In genomic region chr12:51216652-51217051, GRCh38 we compare ENCODE assay signal across 8 cellular contexts. TPM values are rescaled to one million over a fixed set of nuclear protein-coding genes. Genes with fewer than 3 reads are reported as not detected.
DNase-seq lines count a peak whose midpoint lies in the region; ATAC-seq and TF ChIP-seq lines count a peak whose summit lies in the region.

No MANE protein-coding gene starts in this region.

- no peaks in the 10 kb centered on the region for H3K27me3 ChIP-seq in SU-DHL-6 (ENCODE audit: low read length)

- DNase-seq in G401 (ENCODE audit: low spot score) (peak; percentile 48), fibroblast of the aortic adventitia (ENCODE audit: low read depth) (no peak), sciatic nerve (ENCODE audit: low spot score) (no peak), activated gamma-delta T cell treated with Interleukin-2 at 50 U/mL for 16 hours (no peak), SK-N-DZ (ENCODE audit: low spot score) (no peak), omental fat pad (ENCODE audit: low spot score) (no peak)

- no peak overlapping the region for H3K9ac ChIP-seq in SU-DHL-6 (ENCODE audit: low read length)

- H3F3A ChIP-seq in SU-DHL-6 (ENCODE audit: insufficient read depth) = peaks cover 25% of the 10 kb centered on the region

- no peak overlapping the region for H3K27ac ChIP-seq in SU-DHL-6 (ENCODE audit: low read depth, low read length)

- no peak overlapping the region for H3K4me3 ChIP-seq in SU-DHL-6 (ENCODE audit: insufficient read depth, low read length, poor library complexity, severe bottlenecking)
- H3K4me3 ChIP-seq in fibroblast of the aortic adventitia (ENCODE audit: low read depth, low read length) = peak overlapping the region; percentile 78

- H3K9me2 ChIP-seq in SU-DHL-6 (replicated peaks; ENCODE audit: insufficient read depth, low read length) = no peaks in the 10 kb centered on the region

- H3K36me3 ChIP-seq in SU-DHL-6 (ENCODE audit: low read length) = no peaks in the 10 kb centered on the region

- H2AFZ ChIP-seq in SU-DHL-6 (ENCODE audit: low read depth, low read length, severe bottlenecking) = peak overlapping the region; percentile 98

- intact Hi-C loops in sciatic nerve (cut with DNase I) = no loop called here

- no peaks in the 10 kb centered on the region for H3K79me2 ChIP-seq in SU-DHL-6 (ENCODE audit: insufficient read depth, low read length)

- H3K4me2 ChIP-seq in SU-DHL-6 (ENCODE audit: low read depth, low read length, poor library complexity, severe bottlenecking) = peak overlapping the region; percentile 84

- TF ChIP-seq CTCF in SU-DHL-6 (IDR thresholded peaks at IDR 0.05; ENCODE audit: insufficient read depth, low read length, poor library complexity, severe bottlenecking) (no peak), fibroblast of the aortic adventitia (IDR thresholded peaks at IDR 0.05; ENCODE audit: insufficient read depth, low read length) (no peak), omental fat pad (IDR thresholded peaks at IDR 0.05) (no peak)

- in situ Hi-C loops in G401 (cut with HindIII; ENCODE audit: low sequenced_read_pairs) = no loop called here

- ATAC-seq in sciatic nerve (peak; percentile 9), HG02623 (IDR thresholded peaks at IDR 0.05; ENCODE audit: unreplicated experiment) (no peak), omental fat pad (ENCODE audit: low FRiP score) (no peak)

- no peaks in the 10 kb centered on the region for H4K20me1 ChIP-seq in SU-DHL-6 (ENCODE audit: low read depth, low read length)

- no peaks in the 10 kb centered on the region for H3K9me3 ChIP-seq in SU-DHL-6 (ENCODE audit: insufficient read depth, low read length)

RNA-seq across cellular contexts. Expression of gene POU6F1, which starts 1.2 kb away (rescaled TPM):
- 0.98 and 4.1 TPM in 2 replicates for total RNA-seq in G401 (2014; rRNA removed; shearing (Covaris generic))
- total RNA-seq in fibroblast of the aortic adventitia (ENCODE audit: low replicate concordance) (3.5 and 5.7 TPM in 2 replicates), sciatic nerve (40.7 TPM), omental fat pad (10 to 100 TPM in 2 of 4 donors, 1 to 10 TPM in 2; 5.8 to 14.8 (median 8.5) TPM)
- polyA plus RNA-seq in SK-N-DZ (2014; cell fraction: cytosol; rRNA removed) = 2.1 and 3.6 TPM in 2 replicates
- polyA plus RNA-seq in SK-N-DZ (2014; cell fraction: nucleus; rRNA removed) = 8.7 and 11.3 TPM in 2 replicates

RNA-seq across cellular contexts. Expression of gene DAZAP2, which starts 22.0 kb away (rescaled TPM):
- total RNA-seq in G401 (2014; rRNA removed; shearing (Covaris generic)) = 88.8 and 94.2 TPM in 2 replicates
- 58.1 and 125 TPM in 2 replicates for total RNA-seq in fibroblast of the aortic adventitia (ENCODE audit: low replicate concordance)
- total RNA-seq in sciatic nerve = 175 TPM
- 171 and 190 TPM in 2 replicates for polyA plus RNA-seq in SK-N-DZ (2014; cell fraction: cytosol; rRNA removed)
- polyA plus RNA-seq in SK-N-DZ (2014; cell fraction: nucleus; rRNA removed) = 77.4 and 110 TPM in 2 replicates
- total RNA-seq in omental fat pad = 100 to 1,000 TPM; 213 to 277 (median 235) TPM

RNA-seq across cellular contexts. Expression of gene TFCP2, which starts 43.7 kb away (rescaled TPM):
- 30.9 and 46.8 TPM in 2 replicates for total RNA-seq in G401 (2014; rRNA removed; shearing (Covaris generic))
- 10.8 and 12.8 TPM in 2 replicates for total RNA-seq in fibroblast of the aortic adventitia (ENCODE audit: low replicate concordance)
- total RNA-seq in sciatic nerve = 32.2 TPM
- polyA plus RNA-seq in SK-N-DZ (2014; cell fraction: cytosol; rRNA removed) = 16.8 and 22.7 TPM in 2 replicates
- polyA plus RNA-seq in SK-N-DZ (2014; cell fraction: nucleus; rRNA removed) = 8.8 and 18.9 TPM in 2 replicates
- total RNA-seq in omental fat pad = 10 to 100 TPM; 10.1 to 14.3 (median 12.2) TPM

RNA-seq across cellular contexts. Expression of gene SMAGP, which starts 53.6 kb away (rescaled TPM):
- 2.7 and 7.5 TPM in 2 replicates for total RNA-seq in G401 (2014; rRNA removed; shearing (Covaris generic))
- total RNA-seq in fibroblast of the aortic adventitia (ENCODE audit: low replicate concordance) (9.6 and 29.3 TPM in 2 replicates), sciatic nerve (6.2 TPM), omental fat pad (10 to 100 TPM in 2 of 4 donors, 1 to 10 TPM in 2; 3.8 to 12.0 (median 7.0) TPM)
- polyA plus RNA-seq in SK-N-DZ (2014; cell fraction: cytosol; rRNA removed) = 1.5 and 3.0 TPM in 2 replicates
- polyA plus RNA-seq in SK-N-DZ (2014; cell fraction: nucleus; rRNA removed) = 0.62 and 2.8 TPM in 2 replicates
